Comparison of ENCODE assay signal across 26 cellular contexts in genomic region chr4:173200103-173200502, GRCh38.
"Had no signal": no experiment of that assay in that cellular context is flagged by ENCODE, and none has a peak within 500 bp of the region (broad histone marks: within the 10 kb centered on the region; RNA-seq: fewer than 3 reads in every experiment).

No MANE protein-coding gene starts in this region.

- H3K9me3 ChIP-seq: gastrocnemius medialis, lower lobe of right lung, mucosa of descending colon had no signal

- H3K27me3 ChIP-seq: dorsolateral prefrontal cortex, esophagus squamous epithelium, gastrocnemius medialis, heart left ventricle, hepatocyte, left lung had no signal

- FAIRE-seq: colon, kidney had no signal

- H3K27ac ChIP-seq: coronary artery, epithelial cell of prostate, esophagus squamous epithelium, gastrocnemius medialis, heart left ventricle, hepatocyte, left lung, lower lobe of right lung had no signal

- H3K4me2 ChIP-seq: hepatocyte had no signal

- H3K36me3 ChIP-seq: gastrocnemius medialis, left lung, lower lobe of right lung had no signal

- H3K4me1 ChIP-seq: gastrocnemius medialis had no signal

- H2AFZ ChIP-seq: hepatocyte had no signal

- DNase-seq: dorsolateral prefrontal cortex; effector CD4-positive, alpha-beta T cell; effector memory CD4-positive, alpha-beta T cell; erythroblast; esophagus squamous epithelium; foreskin fibroblast; foreskin melanocyte; gastrocnemius medialis; heart left ventricle; hypothalamus; immature natural killer cell; islet precursor cell; kidney; kidney glomerular epithelial cell; left cardiac atrium; left lung; left ventricle myocardium superior; lower lobe of right lung; mesenchymal stem cell; mucosa of descending colon; naive B cell; naive thymus-derived CD8-positive, alpha-beta T cell had no signal

- H3K4me3 ChIP-seq: coronary artery, dorsolateral prefrontal cortex, esophagus squamous epithelium, gastrocnemius medialis, heart left ventricle, hepatocyte, left lung, lower lobe of right lung, mucosa of descending colon had no signal
